ENCODE assay signal across 2 cellular contexts in the genomic region with DNA sequence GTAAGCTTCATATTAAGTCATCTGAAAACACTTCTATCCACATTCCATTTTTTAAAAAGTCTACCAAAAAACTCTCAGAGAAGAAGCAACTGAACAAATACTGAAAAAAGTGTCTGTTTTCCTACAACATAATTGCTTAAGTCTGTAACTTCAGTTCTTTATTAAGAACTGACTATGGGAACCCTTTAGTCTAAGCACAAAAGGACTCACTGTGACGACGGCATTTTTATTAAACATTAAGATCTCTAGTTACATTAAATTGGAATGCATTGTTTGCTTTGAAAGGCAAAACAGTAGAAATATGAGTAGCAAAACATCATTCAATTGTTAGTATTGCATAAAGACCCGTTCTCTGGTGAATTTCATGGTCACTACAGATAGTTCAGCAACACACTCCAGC.
TF ChIP-seq lines count a peak whose summit lies in the region.

No MANE protein-coding gene starts in this region.

TF ChIP-seq in SK-N-SH, 30 proteins besides CTCF, POLR2A, EP300 and RAD21 (continued from another document):
- no peak for TF ChIP-seq PBX3 (IDR thresholded peaks at IDR 0.05)

TF ChIP-seq in SK-N-SH treated with all-trans-retinoic acid at 6 μM for 48 hours, 23 proteins besides CTCF, POLR2A, EP300 and RAD21 (continued from another document):
- TF ChIP-seq CSRNP3 (CRISPR knock-in tag; IDR thresholded peaks at IDR 0.05) (no peak), BACH2 (CRISPR knock-in tag; IDR thresholded peaks at IDR 0.05; ENCODE audit: borderline replicate concordance) (no peak), GLIS3 (CRISPR knock-in tag; IDR thresholded peaks at IDR 0.05) (no peak), TSHZ2 (CRISPR knock-in tag; IDR thresholded peaks at IDR 0.05) (no peak)
